In genomic region chr1:206568256-206568655, GRCh38 we compare ENCODE assay signal across 14 cellular contexts. TPM values are rescaled to one million over a fixed set of nuclear protein-coding genes. Genes with fewer than 3 reads are reported as not detected.
DNase-seq lines count a peak whose midpoint lies in the region; ATAC-seq, FAIRE-seq and TF ChIP-seq lines count a peak whose summit lies in the region.
"Had no signal": no experiment of that assay in that cellular context is flagged by ENCODE, and none has a peak within 500 bp of the region (broad histone marks: within the 10 kb centered on the region; RNA-seq: fewer than 3 reads in every experiment).

No MANE protein-coding gene starts in this region.

- no peak for FAIRE-seq in urothelium cell line (lab: Jason Lieb, UNC)

- peaks cover 0 to 13% of the 10 kb centered on the region in 2 donors for H3K4me1 ChIP-seq in right atrium auricular region
- H3K4me1 ChIP-seq in lower lobe of right lung, result peaks cover 47% of the 10 kb centered on the region

- H3K27ac Mint-ChIP-seq in activated T-cell treated with anti-CD3 and anti-CD28 coated beads, Interleukin-2, amount 50 U/mL, for 24 hours, result peak overlapping the region; percentile 100

- no peaks in the 10 kb centered on the region for H3K9me3 ChIP-seq in right atrium auricular region
- no peaks in the 10 kb centered on the region for H3K9me3 ChIP-seq in lower lobe of right lung
- H3K9me3 ChIP-seq: stomach had no signal

- H3K27me3 Mint-ChIP-seq in activated T-cell treated with anti-CD3 and anti-CD28 coated beads, Interleukin-2, amount 50 U/mL, for 24 hours, result no peaks in the 10 kb centered on the region
- H3K27me3 Mint-ChIP-seq: brain had no signal

- H3K9me3 Mint-ChIP-seq in activated T-cell treated with anti-CD3 and anti-CD28 coated beads, Interleukin-2, amount 50 U/mL, for 24 hours, result no peaks in the 10 kb centered on the region
- H3K9me3 Mint-ChIP-seq: brain had no signal

- no peak for TF ChIP-seq CTCF in right atrium auricular region (IDR thresholded peaks at IDR 0.05)
- TF ChIP-seq CTCF in lower lobe of right lung (IDR thresholded peaks at IDR 0.05), result no peak

- no peak overlapping the region for H3K4me3 ChIP-seq in right atrium auricular region
- no peak overlapping the region for H3K4me3 ChIP-seq in lower lobe of right lung
- H3K4me3 ChIP-seq: stomach had no signal

- no peak overlapping the region for H3K27ac ChIP-seq in right atrium auricular region
- H3K27ac ChIP-seq in lower lobe of right lung, result no peak overlapping the region
- H3K27ac ChIP-seq: stomach had no signal

- peak overlapping the region; percentile 89 for H3K4me3 Mint-ChIP-seq in activated T-cell treated with anti-CD3 and anti-CD28 coated beads, Interleukin-2, amount 50 U/mL, for 24 hours
- H3K4me3 Mint-ChIP-seq: brain had no signal

- intact Hi-C loops in Right ventricle myocardium inferior (cut with DNase I) (no loop called here), lower lobe of right lung (cut with DNase I) (no loop called here)

- H3K4me1 Mint-ChIP-seq in activated T-cell treated with anti-CD3 and anti-CD28 coated beads, Interleukin-2, amount 50 U/mL, for 24 hours (ENCODE audit: low read depth), result peaks cover 99% of the 10 kb centered on the region

- peak; percentile 84 for DNase-seq in Right ventricle myocardium inferior (ENCODE audit: missing footprints)
- no peak for DNase-seq in right atrium auricular region (ENCODE audit: low spot score)
- DNase-seq in activated T-cell treated with anti-CD3 and anti-CD28 coated beads, Interleukin-2, amount 50 U/mL, for 24 hours, result no peak
- DNase-seq in lower lobe of right lung, result peak; percentile 62
- DNase-seq in urothelium cell line (ENCODE audit: low spot score), result peak; percentile 52
- DNase-seq in HuH-7.5 (ENCODE audit: low spot score), result no peak
- no peak for DNase-seq in NCI-H1105 (lab: John Stamatoyannopoulos, UW)
- DNase-seq: DMS79, foreskin melanocyte, NCI-H446, PC-3, stomach had no signal

- peaks cover 100% of the 10 kb centered on the region for H3K36me3 Mint-ChIP-seq in activated T-cell treated with anti-CD3 and anti-CD28 coated beads, Interleukin-2, amount 50 U/mL, for 24 hours (ENCODE audit: low read depth)
- H3K36me3 Mint-ChIP-seq: brain had no signal

- no peaks in the 10 kb centered on the region for H3K36me3 ChIP-seq in right atrium auricular region
- peaks cover 8% of the 10 kb centered on the region for H3K36me3 ChIP-seq in lower lobe of right lung

- H3K27me3 ChIP-seq in right atrium auricular region, result no peaks in the 10 kb centered on the region
- no peaks in the 10 kb centered on the region for H3K27me3 ChIP-seq in lower lobe of right lung (ENCODE audit: low read depth)
- H3K27me3 ChIP-seq: stomach had no signal

- ATAC-seq in Right ventricle myocardium inferior (peak; percentile 15), lower lobe of right lung (peak; percentile 61 to 63), HG02571 (IDR thresholded peaks at IDR 0.05; ENCODE audit: unreplicated experiment) (no peak)
- ATAC-seq: PC-3 had no signal

RNA-seq across cellular contexts. Expression of gene EIF2D, which starts 44.0 kb away (rescaled TPM):
- total RNA-seq in Right ventricle myocardium inferior (26.0 TPM), right atrium auricular region (10 to 100 TPM; 21.7 to 30.4 TPM), lower lobe of right lung (47.0 TPM)

Comparison
In these comparisons a context has a peak if more than half of its experiments do, and no peak if none do; other contexts are left out.
1. DNase-seq: peak in Right ventricle myocardium inferior (single experiment), lower lobe of right lung (single experiment) and urothelium cell line (single experiment); none in right atrium auricular region (single experiment), activated T-cell treated with anti-CD3 and anti-CD28 coated beads, Interleukin-2, amount 50 U/mL, for 24 hours (single experiment), HuH-7.5 (single experiment) and NCI-H1105 (single experiment).